ENCODE assay signal across 20 cellular contexts in the genomic region with DNA sequence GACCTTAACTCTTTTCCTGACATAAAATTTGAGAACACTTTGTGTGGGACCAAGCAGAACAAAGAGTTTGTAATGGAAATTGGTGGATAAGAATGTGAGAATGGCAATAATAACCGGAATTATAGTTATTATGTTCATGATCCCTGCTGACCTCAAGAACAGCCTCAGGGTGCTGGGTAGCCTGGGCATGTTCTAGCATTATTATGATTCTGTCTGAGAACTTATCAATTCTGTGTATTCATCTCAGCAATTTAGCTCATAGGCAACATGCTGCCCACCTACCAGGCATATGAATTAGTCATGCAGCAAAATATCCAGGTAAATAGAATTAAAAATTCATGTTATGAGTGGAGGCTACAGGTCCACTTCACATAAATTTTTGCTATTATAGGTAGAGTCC.
DNase-seq lines count a peak whose midpoint lies in the region; ATAC-seq, FAIRE-seq and TF ChIP-seq lines count a peak whose summit lies in the region.
"Had no signal": no experiment of that assay in that cellular context is flagged by ENCODE, and none has a peak within 500 bp of the region (broad histone marks: within the 10 kb centered on the region; RNA-seq: fewer than 3 reads in every experiment).

No MANE protein-coding gene starts in this region.

- DNase-seq in natural killer cell (no peak), NCI-H69 (lab: John Stamatoyannopoulos, UW) (peak; percentile 96), endothelial cell of umbilical vein (ENCODE audit: low read depth, low spot score) (no peak), keratinocyte (ENCODE audit: low read depth, low spot score) (no peak), DMS53 (lab: John Stamatoyannopoulos, UW) (no peak)
- no peak for DNase-seq in natural killer cell treated with Interleukin-12 subunit alpha and Interleukin-12 subunit beta and Interleukin-15 and Interleukin-18, amount 100 ng/mL, for 72 hours (ENCODE audit: low spot score)
- DNase-seq: ACHN; BE2C; C1 segment of cervical spinal cord; Caco-2; CD4-positive, CD25-positive, alpha-beta regulatory T cell; CD8-positive, alpha-beta memory T cell; DMS79; GF-D8; GM23248 had no signal

- no peaks in the 10 kb centered on the region for H4K20me1 ChIP-seq in endothelial cell of umbilical vein (replicated peaks; ENCODE audit: control insufficient read depth, extremely low read depth, insufficient read depth, low read length)
- no peaks in the 10 kb centered on the region for H4K20me1 ChIP-seq in keratinocyte (ENCODE audit: control insufficient read depth, extremely low read depth, insufficient read depth, low read length)

- no peaks in the 10 kb centered on the region for H3K27me3 Mint-ChIP-seq in natural killer cell (ENCODE audit: low read depth in 2 of 2)
- H3K27me3 Mint-ChIP-seq in natural killer cell treated with Interleukin-12 subunit alpha and Interleukin-12 subunit beta and Interleukin-15 and Interleukin-18, amount 100 ng/mL, for 72 hours: no peaks in the 10 kb centered on the region
- H3K27me3 Mint-ChIP-seq: CD4-positive, CD25-positive, alpha-beta regulatory T cell; CD8-positive, alpha-beta memory T cell had no signal

- dilution Hi-C loops in endothelial cell of umbilical vein (cut with MboI; ENCODE audit: extremely low pct_ligation_motif_present, low sequenced_read_pairs): no loop called here
- dilution Hi-C loops in keratinocyte (cut with MboI; ENCODE audit: extremely low pct_ligation_motif_present, low sequenced_read_pairs): no loop called here

- H3K36me3 ChIP-seq in endothelial cell of umbilical vein (ENCODE audit: control insufficient read depth in 2 of 2, extremely low read depth in 1 of 2, insufficient read depth in 2 of 2, low read length in 2 of 2): no peaks in the 10 kb centered on the region
- no peaks in the 10 kb centered on the region for H3K36me3 ChIP-seq in keratinocyte (ENCODE audit: control insufficient read depth in 2 of 2, extremely low read depth in 1 of 2, insufficient read depth in 2 of 2, low read length in 2 of 2)
- H3K36me3 ChIP-seq: BE2C, HAP-1 had no signal

- ATAC-seq in natural killer cell (no peak), GM21619 (IDR thresholded peaks at IDR 0.05; ENCODE audit: unreplicated experiment) (no peak), GM21515 (IDR thresholded peaks at IDR 0.05; ENCODE audit: unreplicated experiment) (no peak)
- no peak for ATAC-seq in natural killer cell treated with Interleukin-12 subunit alpha and Interleukin-12 subunit beta and Interleukin-15 and Interleukin-18, amount 100 ng/mL, for 72 hours

- H2AFZ ChIP-seq in endothelial cell of umbilical vein (ENCODE audit: low read depth, low read length) (no peak overlapping the region), keratinocyte (ENCODE audit: control insufficient read depth, low read length) (no peak overlapping the region)
- H2AFZ ChIP-seq: GM23248 had no signal

- TF ChIP-seq CTCF in natural killer cell (IDR thresholded peaks at IDR 0.05) (no peak), endothelial cell of umbilical vein (IDR thresholded peaks at IDR 0.05; ENCODE audit: extremely low read depth in 1 of 2, insufficient read depth in 1 of 2, low read depth in 1 of 2, low read length in 2 of 2) (no peak), keratinocyte (optimal IDR thresholded peaks at IDR 0.05 in 1 of 3, IDR thresholded peaks at IDR 0.05 in 1 of 3, conservative IDR thresholded peaks at IDR 0.05 in 1 of 3; ENCODE audit: extremely low read depth in 1 of 3, insufficient read depth in 2 of 3, low read length in 3 of 3) (no peak)

- CTCF ChIA-PET in endothelial cell of umbilical vein (lab: Charles Lee): no interaction called here

- H3K4me2 ChIP-seq in endothelial cell of umbilical vein (ENCODE audit: insufficient read depth, low read length): no peak overlapping the region
- H3K4me2 ChIP-seq in keratinocyte (ENCODE audit: control insufficient read depth, extremely low read depth, insufficient read depth, low read depth, low read length): no peak overlapping the region

- H3K27me3 ChIP-seq in endothelial cell of umbilical vein (ENCODE audit: control insufficient read depth in 2 of 2, insufficient read depth in 2 of 2, low read length in 2 of 2): no peaks in the 10 kb centered on the region
- H3K27me3 ChIP-seq in keratinocyte (ENCODE audit: control insufficient read depth, extremely low read depth, insufficient read depth, low read length): no peaks in the 10 kb centered on the region
- H3K27me3 ChIP-seq: BE2C had no signal

- no peak for TF ChIP-seq POLR2A in endothelial cell of umbilical vein (IDR thresholded peaks at IDR 0.05; ENCODE audit: low read depth, low read length)

- peaks cover 6% of the 10 kb centered on the region for H3K36me3 Mint-ChIP-seq in natural killer cell
- H3K36me3 Mint-ChIP-seq in natural killer cell treated with Interleukin-12 subunit alpha and Interleukin-12 subunit beta and Interleukin-15 and Interleukin-18, amount 100 ng/mL, for 72 hours: peaks cover 32% of the 10 kb centered on the region

- no TSS peak for BruUV-seq in endothelial cell of umbilical vein (replicated peaks; lab: Mats Ljungman, UMichigan)

- H3K9me1 ChIP-seq in endothelial cell of umbilical vein (replicated peaks; ENCODE audit: control insufficient read depth, extremely low read depth, insufficient read depth, low read length) (no peaks in the 10 kb centered on the region), keratinocyte (ENCODE audit: control insufficient read depth, extremely low read depth, insufficient read depth, low read length) (no peaks in the 10 kb centered on the region)

- no peak overlapping the region for H3K4me3 Mint-ChIP-seq in natural killer cell
- no peak overlapping the region for H3K4me3 Mint-ChIP-seq in natural killer cell treated with Interleukin-12 subunit alpha and Interleukin-12 subunit beta and Interleukin-15 and Interleukin-18, amount 100 ng/mL, for 72 hours
- H3K4me3 Mint-ChIP-seq: CD4-positive, CD25-positive, alpha-beta regulatory T cell; CD8-positive, alpha-beta memory T cell had no signal

- peaks cover 19 to 34% of the 10 kb centered on the region in 2 donors for H3K4me1 Mint-ChIP-seq in natural killer cell
- H3K4me1 Mint-ChIP-seq in natural killer cell treated with Interleukin-12 subunit alpha and Interleukin-12 subunit beta and Interleukin-15 and Interleukin-18, amount 100 ng/mL, for 72 hours (ENCODE audit: low read depth in 2 of 2): peaks cover 0 to 6% of the 10 kb centered on the region in 2 donors

- POLR2A ChIA-PET in endothelial cell of umbilical vein (lab: Charles Lee): no interaction called here

- H3K9ac ChIP-seq in endothelial cell of umbilical vein (replicated peaks; ENCODE audit: extremely low read depth, insufficient read depth, low read length): no peak overlapping the region
- H3K9ac ChIP-seq in keratinocyte (ENCODE audit: control insufficient read depth, extremely low read depth, insufficient read depth, low read length): no peak overlapping the region
- H3K9ac ChIP-seq: GM23248 had no signal

- FAIRE-seq in endothelial cell of umbilical vein (lab: Jason Lieb, UNC): peak; percentile 58
- FAIRE-seq in keratinocyte (lab: Jason Lieb, UNC): peak; percentile 52
- FAIRE-seq: A204.1, D721Med had no signal

- H3K9me3 ChIP-seq in endothelial cell of umbilical vein (replicated peaks; ENCODE audit: control insufficient read depth, insufficient read depth, low read length) (no peaks in the 10 kb centered on the region), keratinocyte (ENCODE audit: control insufficient read depth, low read depth, low read length) (no peaks in the 10 kb centered on the region)
- H3K9me3 ChIP-seq: BE2C, Caco-2, HAP-1 had no signal

- H3K27ac Mint-ChIP-seq in natural killer cell: peak overlapping the region; percentile 2 to 11
- H3K27ac Mint-ChIP-seq in natural killer cell treated with Interleukin-12 subunit alpha and Interleukin-12 subunit beta and Interleukin-15 and Interleukin-18, amount 100 ng/mL, for 72 hours: peak overlapping the region in 1 of 2 donors; percentile 48

- H3K79me2 ChIP-seq in endothelial cell of umbilical vein (ENCODE audit: control insufficient read depth, insufficient read depth, low read length) (no peaks in the 10 kb centered on the region), keratinocyte (ENCODE audit: control insufficient read depth, insufficient read depth, low read length) (no peaks in the 10 kb centered on the region)

- no peak overlapping the region for H3K4me3 ChIP-seq in endothelial cell of umbilical vein (replicated peaks in 1 of 3; ENCODE audit: insufficient read depth in 1 of 3, low read depth in 1 of 3, low read length in 3 of 3)
- H3K4me3 ChIP-seq in keratinocyte (ENCODE audit: control insufficient read depth in 2 of 3, extremely low read depth in 1 of 3, insufficient read depth in 2 of 3, low read depth in 1 of 3, low read length in 3 of 3): no peak overlapping the region
- H3K4me3 ChIP-seq: GM23248, HAP-1 had no signal

- intact Hi-C loops in natural killer cell (cut with micrococcal nuclease): no loop called here
- intact Hi-C loops in endothelial cell of umbilical vein (cut with micrococcal nuclease): no loop called here

- H3K4me1 ChIP-seq in endothelial cell of umbilical vein (ENCODE audit: control insufficient read depth, extremely low read depth, insufficient read depth, low read length): no peaks in the 10 kb centered on the region
- peaks cover 8% of the 10 kb centered on the region for H3K4me1 ChIP-seq in keratinocyte (ENCODE audit: control insufficient read depth, extremely low read depth, insufficient read depth, low read length)
- H3K4me1 ChIP-seq: BE2C, Caco-2, HAP-1 had no signal

- H3K9me3 Mint-ChIP-seq in natural killer cell: peaks cover 0 to 2% of the 10 kb centered on the region in 2 donors
- peaks cover 6% of the 10 kb centered on the region for H3K9me3 Mint-ChIP-seq in natural killer cell treated with Interleukin-12 subunit alpha and Interleukin-12 subunit beta and Interleukin-15 and Interleukin-18, amount 100 ng/mL, for 72 hours
- H3K9me3 Mint-ChIP-seq: CD8-positive, alpha-beta memory T cell had no signal

- no peak overlapping the region for H3K27ac ChIP-seq in endothelial cell of umbilical vein (ENCODE audit: insufficient read depth, low read depth, low read length)
- no peak overlapping the region for H3K27ac ChIP-seq in keratinocyte (ENCODE audit: control insufficient read depth, insufficient read depth, low read length)
- H3K27ac ChIP-seq: GM23248 had no signal

TF ChIP-seq in endothelial cell of umbilical vein, 7 proteins besides CTCF, POLR2A, EP300 and RAD21 (continues in another document):
- TF ChIP-seq MAX (IDR thresholded peaks at IDR 0.05; ENCODE audit: insufficient read depth, insufficient read length) (no peak), MYC (IDR thresholded peaks at IDR 0.05; ENCODE audit: low read depth, low read length) (no peak), FOS (IDR thresholded peaks at IDR 0.05; ENCODE audit: borderline replicate concordance, insufficient read depth, low read length) (no peak), JUN (IDR thresholded peaks at IDR 0.05; ENCODE audit: borderline replicate concordance, insufficient read depth, insufficient read length, low read depth) (no peak), POLR2AphosphoS5 (IDR thresholded peaks at IDR 0.05; ENCODE audit: insufficient read depth, low read depth, low read length) (no peak), EZH2 (IDR thresholded peaks at IDR 0.05; ENCODE audit: borderline replicate concordance, low read depth, low read length, severe bottlenecking) (no peak)
